In genomic region chr12:55727643-55728184, GRCh38 we compare ENCODE assay signal across 1 cellular context.
TF ChIP-seq lines count a peak whose summit lies in the region.

No MANE protein-coding gene starts in this region.

TF ChIP-seq in K562, 482 proteins besides CTCF, POLR2A, EP300 and RAD21 (continued from another document and continues in another):
- no peak for TF ChIP-seq E2F6 (IDR thresholded peaks at IDR 0.05; ENCODE audit: borderline replicate concordance in 1 of 2, extremely low read depth in 1 of 2, insufficient read depth in 1 of 2, insufficient read length in 1 of 2, low read depth in 1 of 2, low read length in 1 of 2, poor library complexity in 1 of 2, severe bottlenecking in 1 of 2)
- no peak for TF ChIP-seq RBM15 (IDR thresholded peaks at IDR 0.05; ENCODE audit: insufficient read depth, low read length)
- TF ChIP-seq PTRF (tag; IDR thresholded peaks at IDR 0.05) = no peak
- TF ChIP-seq STAT5A (IDR thresholded peaks at IDR 0.05; ENCODE audit: borderline replicate concordance, low read length) = no peak
- no peak for TF ChIP-seq ZNF311 (CRISPR knock-in tag; IDR thresholded peaks at IDR 0.05)
- TF ChIP-seq NR2F6 (CRISPR knock-in tag; IDR thresholded peaks at IDR 0.05) = no peak
- TF ChIP-seq NRF1 (conservative IDR thresholded peaks at IDR 0.05 in 1 of 2, IDR thresholded peaks at IDR 0.05 in 1 of 2) = peak; percentile 62 to 66
- TF ChIP-seq CBFA2T3 (IDR thresholded peaks at IDR 0.05) = 0 out of 2 replicates have a peak, but pooled peaks have one; percentile 25
- peak; percentile 81 for TF ChIP-seq MTA1 (IDR thresholded peaks at IDR 0.05; ENCODE audit: borderline replicate concordance)
- no peak for TF ChIP-seq C11orf30 (IDR thresholded peaks at IDR 0.05; ENCODE audit: low read depth)
- TF ChIP-seq CREM (IDR thresholded peaks at IDR 0.05; ENCODE audit: low read depth) = peak; percentile 22
- TF ChIP-seq ELK3 (CRISPR knock-in tag; IDR thresholded peaks at IDR 0.05) = no peak
- TF ChIP-seq MNT (conservative IDR thresholded peaks at IDR 0.05) = peak in 1 of 2 experiments; percentile 67; a peak in 2 of 4 replicates
- TF ChIP-seq MCM3 (IDR thresholded peaks at IDR 0.05) = no peak
- peak; percentile 95 for TF ChIP-seq MITF (IDR thresholded peaks at IDR 0.05)
- peak; percentile 31; the same call in 1 of the 2 replicates for TF ChIP-seq MYC (IDR thresholded peaks at IDR 0.05; ENCODE audit: low read depth, low read length)
- TF ChIP-seq MYC (CRISPR knock-in tag; IDR thresholded peaks at IDR 0.05; ENCODE audit: borderline replicate concordance, low read depth) = no peak
- no peak for TF ChIP-seq ZNF444 (CRISPR knock-in tag; IDR thresholded peaks at IDR 0.05)
- TF ChIP-seq ZBTB33 (CRISPR knock-in tag; IDR thresholded peaks at IDR 0.05) = no peak
- no peak for TF ChIP-seq ZKSCAN3 (CRISPR knock-in tag; IDR thresholded peaks at IDR 0.05)
- peak; percentile 87 for TF ChIP-seq TFAP4 (CRISPR knock-in tag; IDR thresholded peaks at IDR 0.05; ENCODE audit: borderline replicate concordance)
- no peak for TF ChIP-seq CCNT2 (IDR thresholded peaks at IDR 0.05; ENCODE audit: borderline replicate concordance, extremely low read depth, insufficient read length, low read depth, low read length)
- TF ChIP-seq CBFA2T2 (conservative IDR thresholded peaks at IDR 0.05) = no peak
- TF ChIP-seq PML (IDR thresholded peaks at IDR 0.05; ENCODE audit: low read length) = no peak
- no peak for TF ChIP-seq DIDO1 (tag; IDR thresholded peaks at IDR 0.05; ENCODE audit: low read depth)
- TF ChIP-seq ZNF57 (CRISPR knock-in tag; IDR thresholded peaks at IDR 0.05) = no peak
- TF ChIP-seq UBTF (IDR thresholded peaks at IDR 0.05; ENCODE audit: borderline replicate concordance in 1 of 2, low read depth in 2 of 2, low read length in 2 of 2) = 0 out of 4 replicates have a peak, but pooled peaks of 1 of the 2 experiments have one; percentile 52
- TF ChIP-seq TOE1 (IDR thresholded peaks at IDR 0.05; ENCODE audit: borderline replicate concordance) = 0 out of 2 replicates have a peak, but pooled peaks have one; percentile 66
- TF ChIP-seq TOE1 (CRISPR knock-in tag; IDR thresholded peaks at IDR 0.05; ENCODE audit: borderline replicate concordance, low read depth) = no peak
- TF ChIP-seq KLF1 (tag; IDR thresholded peaks at IDR 0.05) = no peak
- TF ChIP-seq ZNF395 (CRISPR knock-in tag; IDR thresholded peaks at IDR 0.05) = no peak
- no peak for TF ChIP-seq ZSCAN29 (IDR thresholded peaks at IDR 0.05)
- TF ChIP-seq ZNF274 (IDR thresholded peaks at IDR 0.05; ENCODE audit: borderline replicate concordance, low read depth, low read length) = no peak
- TF ChIP-seq GABPA (tag; conservative IDR thresholded peaks at IDR 0.05; ENCODE audit: low read depth) = peak; percentile 55
- no peak for TF ChIP-seq GTF2F1 (IDR thresholded peaks at IDR 0.05; ENCODE audit: low read depth, low read length)
- no peak for TF ChIP-seq SFPQ (IDR thresholded peaks at IDR 0.05; ENCODE audit: low read depth, low read length)
- no peak for TF ChIP-seq GTF2A2 (tag; IDR thresholded peaks at IDR 0.05)
- no peak for TF ChIP-seq CSDE1 (IDR thresholded peaks at IDR 0.05)
- no peak for TF ChIP-seq ZBTB43 (CRISPR knock-in tag; IDR thresholded peaks at IDR 0.05)
- TF ChIP-seq CHAMP1 (IDR thresholded peaks at IDR 0.05) = no peak
- peak; percentile 83; the same call in 1 of the 2 replicates for TF ChIP-seq HDGF (IDR thresholded peaks at IDR 0.05)
- TF ChIP-seq MLX (CRISPR knock-in tag; conservative IDR thresholded peaks at IDR 0.05) = no peak
